In genomic region chr4:174266416-174266815, GRCh38 we compare ENCODE assay signal across 12 cellular contexts.
"Had no signal": no experiment of that assay in that cellular context is flagged by ENCODE, and none has a peak within 500 bp of the region (broad histone marks: within the 10 kb centered on the region; RNA-seq: fewer than 3 reads in every experiment).

No MANE protein-coding gene starts in this region.

- DNase-seq: activated CD4-positive, alpha-beta T cell treated with anti-CD3 and anti-CD28 coated beads, Interleukin-2, amount 50 U/mL, for 1 hour; activated naive CD4-positive, alpha-beta T cell; brain microvascular endothelial cell; endodermal cell; erythroblast; islet precursor cell; left lung; naive B cell; pancreas had no signal

- H3K4me3 ChIP-seq: gastroesophageal sphincter, left lung, pancreas had no signal

- H3K36me3 ChIP-seq: brain microvascular endothelial cell, pancreas had no signal

- ATAC-seq: gastroesophageal sphincter; left lung; stimulated activated memory B cell treated with anti-CD40 and anti-IgM and Interleukin-4, amounts not matched to agents 10 μg/mL and 1 μg/mL and 100 μg/mL, for 72 hours had no signal

- H3K27ac ChIP-seq: brain microvascular endothelial cell, gastroesophageal sphincter, left lung, pancreas had no signal

- H3K4me1 ChIP-seq: left lung, pancreas had no signal

- H3K27me3 ChIP-seq: brain microvascular endothelial cell, gastroesophageal sphincter, left lung, pancreas had no signal

- FAIRE-seq: urothelium cell line had no signal

- H3K9me3 ChIP-seq: gastroesophageal sphincter, left lung, pancreas had no signal
